1 cellular context compared by ENCODE assay signal in the genomic region with DNA sequence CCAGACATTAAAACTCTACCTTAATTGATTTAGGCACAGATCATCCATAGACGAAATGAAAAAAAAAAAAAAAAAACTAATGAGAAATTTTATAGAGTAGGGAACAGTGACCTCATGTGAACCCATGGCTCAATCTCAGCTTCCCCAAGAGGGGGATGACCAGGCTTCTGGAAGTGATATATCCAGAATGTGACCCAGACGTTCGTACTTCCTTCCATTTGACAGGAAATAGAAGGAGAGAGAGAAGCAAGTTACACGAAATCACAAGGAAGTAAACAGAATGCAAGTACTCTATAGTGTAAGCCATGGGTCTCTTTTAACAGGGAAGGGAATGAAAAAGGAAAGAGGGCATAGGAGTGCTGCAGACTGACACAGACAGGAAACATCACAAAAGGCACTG.
TF ChIP-seq lines count a peak whose summit lies in the region.

No MANE protein-coding gene starts in this region.

TF ChIP-seq in GM23338, 12 proteins besides CTCF, POLR2A, EP300 and RAD21 (continued from another document):
- TF ChIP-seq, protein P1, sequence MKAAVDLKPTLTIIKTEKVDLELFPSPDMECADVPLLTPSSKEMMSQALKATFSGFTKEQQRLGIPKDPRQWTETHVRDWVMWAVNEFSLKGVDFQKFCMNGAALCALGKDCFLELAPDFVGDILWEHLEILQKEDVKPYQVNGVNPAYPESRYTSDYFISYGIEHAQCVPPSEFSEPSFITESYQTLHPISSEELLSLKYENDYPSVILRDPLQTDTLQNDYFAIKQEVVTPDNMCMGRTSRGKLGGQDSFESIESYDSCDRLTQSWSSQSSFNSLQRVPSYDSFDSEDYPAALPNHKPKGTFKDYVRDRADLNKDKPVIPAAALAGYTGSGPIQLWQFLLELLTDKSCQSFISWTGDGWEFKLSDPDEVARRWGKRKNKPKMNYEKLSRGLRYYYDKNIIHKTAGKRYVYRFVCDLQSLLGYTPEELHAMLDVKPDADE (IDR thresholded peaks at IDR 0.05), result no peak
TF ChIP-seq in GM23338: peak in this region for 0.
